Comparison of ENCODE assay signal across 10 cellular contexts in the genomic region with DNA sequence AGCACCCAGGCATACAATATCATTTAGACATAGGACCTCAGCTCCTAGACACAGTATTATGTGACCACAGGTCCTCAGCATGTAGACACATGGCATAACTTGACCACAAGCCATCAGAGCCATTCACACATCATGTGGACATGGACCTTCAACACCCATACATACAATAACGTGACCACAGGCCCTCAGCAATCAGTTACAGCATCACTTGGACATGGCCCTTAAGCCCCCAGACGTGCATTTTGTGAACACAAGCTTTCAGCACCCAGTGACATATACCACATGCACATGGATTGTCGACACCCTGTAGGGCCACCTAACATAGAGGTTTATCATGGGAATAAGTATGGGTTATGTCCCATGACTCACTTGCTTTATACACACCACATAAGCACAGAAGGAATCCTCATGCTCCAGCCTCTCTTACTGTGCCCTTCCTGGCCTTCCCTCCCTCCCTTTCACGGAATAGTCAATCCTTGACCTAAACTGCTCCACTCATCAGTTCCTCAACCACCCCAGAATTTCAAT. TPM values are rescaled to one million over a fixed set of nuclear protein-coding genes. Genes with fewer than 3 reads are reported as not detected.
A peak's percentile ranks its signal among the peaks of the same experiment; 100 is the strongest.
DNase-seq lines count a peak whose midpoint lies in the region; ATAC-seq and TF ChIP-seq lines count a peak whose summit lies in the region.
"Had no signal": no experiment of that assay in that cellular context is flagged by ENCODE, and none has a peak within 500 bp of the region (broad histone marks: within the 10 kb centered on the region; RNA-seq: fewer than 3 reads in every experiment).

No MANE protein-coding gene starts in this region.

- DNase-seq in left ventricle myocardium inferior (no peak), Right ventricle myocardium superior (no peak), upper lobe of left lung (no peak), epidermal melanocyte (ENCODE audit: insufficient read length, low spot score) (no peak), NCI-H2081 treated with DMSO at 0.1 percent for 48 hours (lab: John Stamatoyannopoulos, UW) (no peak)
- DNase-seq: NCI-H2029 treated with DMSO at 0.1 percent for 48 hours, SHP77 had no signal

- H3K9me3 Mint-ChIP-seq in brain: peaks cover 0 to 25% (median 0%) of the 10 kb centered on the region in 5 experiments

- H3K36me3 ChIP-seq in left ventricle myocardium inferior (peaks cover 16% of the 10 kb centered on the region), muscle layer of colon (ENCODE audit: insufficient read depth, low read length) (peaks cover 28% of the 10 kb centered on the region), upper lobe of left lung (peaks cover 0 to 9% (median 2%) of the 10 kb centered on the region in 4 donors)

- peak overlapping the region; percentile 91 to 96 (median 92) for H3K4me3 Mint-ChIP-seq in brain

- peak overlapping the region; percentile 85 for H3K4me3 ChIP-seq in left ventricle myocardium inferior
- peak overlapping the region in 1 of 2 donors; percentile 82 for H3K4me3 ChIP-seq in muscle layer of colon (ENCODE audit: low read depth in 1 of 2, low read length in 2 of 2)
- peak overlapping the region in 3 of 4 donors; percentile 54 to 72 (median 69) for H3K4me3 ChIP-seq in upper lobe of left lung

- H3K4me1 ChIP-seq in left ventricle myocardium inferior (peaks cover 54% of the 10 kb centered on the region), muscle layer of colon (ENCODE audit: insufficient read depth, low read length) (peaks cover 44% of the 10 kb centered on the region), upper lobe of left lung (peaks cover 3 to 15% (median 8%) of the 10 kb centered on the region in 4 donors)

- intact Hi-C loops in left ventricle myocardium inferior (cut with micrococcal nuclease) (no loop called here), Right ventricle myocardium superior (cut with DNase I) (no loop called here)

- H3K9ac ChIP-seq in muscle layer of colon (ENCODE audit: low read length): no peak overlapping the region

- WGBS in upper lobe of left lung, 2 donors: 70 to 79% methylated on average over 2 to 4 of the region's 4 CpGs

- H3K9me3 ChIP-seq in left ventricle myocardium inferior (replicated peaks) (no peaks in the 10 kb centered on the region), muscle layer of colon (ENCODE audit: low read length) (no peaks in the 10 kb centered on the region), upper lobe of left lung (no peaks in the 10 kb centered on the region)

- H3K36me3 Mint-ChIP-seq in brain: peaks cover 37% of the 10 kb centered on the region

- H3K27ac ChIP-seq in left ventricle myocardium inferior (replicated peaks): no peak overlapping the region
- peak overlapping the region; percentile 19 for H3K27ac ChIP-seq in muscle layer of colon (ENCODE audit: low read depth, low read length)
- peak overlapping the region in 1 of 4 donors; percentile 89 for H3K27ac ChIP-seq in upper lobe of left lung

- TF ChIP-seq CTCF in left ventricle myocardium inferior (IDR thresholded peaks at IDR 0.05; ENCODE audit: borderline replicate concordance) (no peak), brain (conservative IDR thresholded peaks at IDR 0.05) (no peak), upper lobe of left lung (IDR thresholded peaks at IDR 0.05) (no peak)

- no peak for TF ChIP-seq EP300 in upper lobe of left lung (IDR thresholded peaks at IDR 0.05)

- no peak for ATAC-seq in Right ventricle myocardium superior (ENCODE audit: poor library complexity)
- no peak for ATAC-seq in upper lobe of left lung (ENCODE audit: low FRiP score in 2 of 2)
- ATAC-seq in GM18498 (IDR thresholded peaks at IDR 0.05; ENCODE audit: unreplicated experiment): no peak

- no peak for TF ChIP-seq POLR2A in upper lobe of left lung (IDR thresholded peaks at IDR 0.05)

- H3K27me3 Mint-ChIP-seq in brain: peaks cover 8% of the 10 kb centered on the region

- H3K27ac Mint-ChIP-seq in brain: peak overlapping the region in 3 of 5 experiments; percentile 61 to 75 (median 71)

- peaks cover 63% of the 10 kb centered on the region for H3K4me1 Mint-ChIP-seq in brain

- no peaks in the 10 kb centered on the region for H3K27me3 ChIP-seq in left ventricle myocardium inferior (ENCODE audit: low read depth)
- peaks cover 0 to 8% of the 10 kb centered on the region in 2 donors for H3K27me3 ChIP-seq in muscle layer of colon (ENCODE audit: control insufficient read depth in 1 of 2, insufficient read depth in 2 of 2, low read length in 2 of 2)
- no peaks in the 10 kb centered on the region for H3K27me3 ChIP-seq in upper lobe of left lung

RNA-seq across cellular contexts. Expression of gene TSPYL2, which starts 1.9 kb away (rescaled TPM):
- total RNA-seq in left ventricle myocardium inferior (37.0 TPM), Right ventricle myocardium superior (33.4 TPM), upper lobe of left lung (100 to 1,000 TPM in 1 of 6 donors, 10 to 100 TPM in 5; 33.4 to 162 (median 46.6) TPM)
- 49.9 TPM for polyA plus RNA-seq in brain (ENCODE audit: insufficient read depth, low read depth, low replicate concordance)

RNA-seq across cellular contexts. Expression of gene KANTR, which starts 9.8 kb away (rescaled TPM):
- 5.0 TPM for total RNA-seq in left ventricle myocardium inferior
- total RNA-seq in Right ventricle myocardium superior: 3.6 TPM
- 3.1 TPM for polyA plus RNA-seq in brain (ENCODE audit: insufficient read depth, low read depth, low replicate concordance)
- 10 to 100 TPM in 4 of 6 donors, 1 to 10 TPM in 2; 7.6 to 68.1 (median 14.9) TPM for total RNA-seq in upper lobe of left lung

RNA-seq across cellular contexts. Expression of gene GPR173, which starts 35.5 kb away (rescaled TPM):
- 0.25 TPM for total RNA-seq in left ventricle myocardium inferior
- total RNA-seq in Right ventricle myocardium superior: 0.67 TPM
- 26.3 TPM for polyA plus RNA-seq in brain (ENCODE audit: insufficient read depth, low read depth, low replicate concordance)
- 1 to 10 TPM in 3 of 6 donors, under 1 TPM in 3; 0.46 to 1.3 (median 0.95) TPM for total RNA-seq in upper lobe of left lung
